Comparison of ENCODE assay signal across 28 cellular contexts in the genomic region with DNA sequence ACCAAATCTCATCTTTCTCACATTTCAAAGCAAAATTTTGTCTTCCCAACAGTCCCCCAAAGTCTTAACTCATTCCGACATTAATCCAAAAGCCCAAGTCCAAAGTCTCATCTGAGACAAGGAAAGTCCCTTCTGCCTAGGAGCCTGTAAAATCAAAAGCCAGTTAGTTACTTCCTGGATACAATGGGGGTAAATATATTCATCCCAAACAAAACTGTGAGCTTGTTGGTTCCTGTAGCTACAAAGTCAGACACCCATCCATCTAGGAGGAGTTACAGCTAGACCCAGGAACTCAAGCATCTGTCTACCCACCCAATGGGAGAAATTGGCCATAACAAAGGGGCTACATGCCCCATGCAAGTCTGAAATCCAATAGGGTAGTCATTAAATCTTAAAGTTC.
"Had no signal": no experiment of that assay in that cellular context is flagged by ENCODE, and none has a peak within 500 bp of the region (broad histone marks: within the 10 kb centered on the region; RNA-seq: fewer than 3 reads in every experiment).

No MANE protein-coding gene starts in this region.

- H3K4me2 ChIP-seq: neural progenitor cell had no signal

- H3K9ac ChIP-seq: neural progenitor cell, parathyroid adenoma had no signal

- H3K4me3 ChIP-seq: neural progenitor cell, ovary, psoas muscle, right lobe of liver, sigmoid colon, stomach, thoracic aorta, thyroid gland, tibial nerve, upper lobe of left lung, uterus had no signal

- H3K27me3 ChIP-seq: neural progenitor cell, ovary, right lobe of liver, sigmoid colon, stomach, thyroid gland, tibial nerve, upper lobe of left lung, uterus had no signal

- H3K9me3 ChIP-seq: ovary, psoas muscle, right lobe of liver, sigmoid colon, thoracic aorta, thyroid gland, tibial nerve, upper lobe of left lung, uterus had no signal

- DNase-seq: natural killer cell; occipital lobe; ovary; posterior cingulate gyrus; psoas muscle; right cardiac atrium; right lobe of liver; sigmoid colon; small intestine; stimulated activated CD4-positive, alpha-beta T cell treated with anti-CD3 and anti-CD28 coated beads, Interleukin-15, amount 100 ng/mL, for 24 hours; stimulated activated CD4-positive, alpha-beta T cell treated with anti-CD3 and anti-CD28 coated beads, Interleukin-2, amount 100 ng/mL, for 24 hours; stimulated activated CD4-positive, alpha-beta T cell treated with anti-CD3 and anti-CD28 coated beads, Interleukin-2, amount 100 ng/mL, for 48 hours; stimulated activated CD4-positive, alpha-beta T cell treated with anti-CD3 and anti-CD28 coated beads, Interleukin-4, amount 100 ng/mL, for 24 hours; stimulated activated naive B cell treated with anti-CD40 and anti-IgM and Interleukin-4, amounts not matched to agents 10 μg/mL and 1 μg/mL and 100 μg/mL, for 72 hours; stimulated activated naive CD4-positive, alpha-beta T cell treated with Interleukin-2 at 50 U/mL for 16 hours; stomach; thyroid gland; trophoblast cell; upper lobe of left lung; uterus had no signal

- H3K36me3 ChIP-seq: neural progenitor cell, ovary, right lobe of liver, sigmoid colon, thoracic aorta, thyroid gland, upper lobe of left lung, uterus had no signal

- H3K4me3 Mint-ChIP-seq: natural killer cell; nephron; neural progenitor cell; stimulated activated effector memory CD8-positive, alpha-beta T cell treated with anti-CD3 and anti-CD28 coated beads, Interleukin-12 subunit alpha, Interleukin-12 subunit beta, amount 100 ng/mL, for 72 hours; stimulated activated naive B cell treated with anti-CD40 and anti-IgM and Interleukin-4, amounts not matched to agents 10 μg/mL and 1 μg/mL and 100 μg/mL, for 72 hours; stimulated activated naive CD8-positive, alpha-beta T cell treated with anti-CD3 and anti-CD28 coated beads, Interleukin-15, Interleukin-2, amounts not matched to agents 100 ng/mL and 50 ng/mL, for 24 hours had no signal

- H2AFZ ChIP-seq: neural progenitor cell, parathyroid adenoma had no signal

- H3K4me1 ChIP-seq: parathyroid adenoma, right lobe of liver, uterus had no signal

- H3K9me3 Mint-ChIP-seq: natural killer cell had no signal

- ATAC-seq: natural killer cell; psoas muscle; right cardiac atrium; right lobe of liver; stimulated activated effector memory CD8-positive, alpha-beta T cell treated with anti-CD3 and anti-CD28 coated beads, Interleukin-12 subunit alpha, Interleukin-12 subunit beta, amount 100 ng/mL, for 72 hours; stimulated activated naive B cell treated with anti-CD40 and anti-IgM and Interleukin-4, amounts not matched to agents 10 μg/mL and 1 μg/mL and 100 μg/mL, for 72 hours had no signal

- H3K27ac ChIP-seq: neural progenitor cell, ovary, parathyroid adenoma, psoas muscle, right lobe of liver, sigmoid colon, stomach, thoracic aorta, thyroid gland, upper lobe of left lung, uterus had no signal

- H3K27me3 Mint-ChIP-seq: progenitor cell of endocrine pancreas; stimulated activated naive B cell treated with anti-CD40 and anti-IgM and Interleukin-4, amounts not matched to agents 10 μg/mL and 1 μg/mL and 100 μg/mL, for 72 hours; stimulated activated naive CD8-positive, alpha-beta T cell treated with anti-CD3 and anti-CD28 coated beads, Interleukin-15, Interleukin-2, amounts not matched to agents 100 ng/mL and 50 ng/mL, for 24 hours had no signal

- H3K36me3 Mint-ChIP-seq: natural killer cell; neural progenitor cell; stimulated activated effector memory CD8-positive, alpha-beta T cell treated with anti-CD3 and anti-CD28 coated beads, Interleukin-12 subunit alpha, Interleukin-12 subunit beta, amount 100 ng/mL, for 72 hours had no signal

- H3K27ac Mint-ChIP-seq: natural killer cell; nephron; neural progenitor cell; progenitor cell of endocrine pancreas; stimulated activated effector memory CD8-positive, alpha-beta T cell treated with anti-CD3 and anti-CD28 coated beads, Interleukin-12 subunit alpha, Interleukin-12 subunit beta, amount 100 ng/mL, for 72 hours; stimulated activated naive B cell treated with anti-CD40 and anti-IgM and Interleukin-4, amounts not matched to agents 10 μg/mL and 1 μg/mL and 100 μg/mL, for 72 hours; stimulated activated naive CD8-positive, alpha-beta T cell treated with anti-CD3 and anti-CD28 coated beads, Interleukin-15, Interleukin-2, amounts not matched to agents 100 ng/mL and 50 ng/mL, for 24 hours had no signal

- FAIRE-seq: small intestine had no signal

- H3K79me2 ChIP-seq: parathyroid adenoma had no signal

- H3K4me1 Mint-ChIP-seq: natural killer cell; stimulated activated effector memory CD8-positive, alpha-beta T cell treated with anti-CD3 and anti-CD28 coated beads, Interleukin-12 subunit alpha, Interleukin-12 subunit beta, amount 100 ng/mL, for 72 hours had no signal
